Comparison of ENCODE assay signal across 7 cellular contexts in genomic region chr3:45689787-45690145, GRCh38. TPM values are rescaled to one million over a fixed set of nuclear protein-coding genes. Genes with fewer than 3 reads are reported as not detected.
DNase-seq lines count a peak whose midpoint lies in the region; ATAC-seq lines count a peak whose summit lies in the region.

No MANE protein-coding gene starts in this region.

- H3K27ac Mint-ChIP-seq in activated T-helper 1 cell treated with anti-CD3 and anti-CD28 coated beads, Interleukin-12 subunit alpha, Interleukin-12 subunit beta, Interleukin-2, Interleukin-4 antibody, amounts not matched to agents 30 ng/mL and 10 ng/mL and 1 ng/mL, durations not matched to agents 14 hours and 24 hours and 36 hours: peak overlapping the region; percentile 100
- H3K27ac Mint-ChIP-seq in stimulated activated naive B cell treated with anti-CD40 and anti-IgM and Interleukin-4, amounts not matched to agents 10 μg/mL and 1 μg/mL and 100 μg/mL, for 72 hours: peak overlapping the region; percentile 98

- no peaks in the 10 kb centered on the region for H3K27me3 ChIP-seq in iPS-18a (ENCODE audit: control insufficient read depth, insufficient read depth, low read length)

- H3K27ac ChIP-seq in iPS-18a (ENCODE audit: low read length): peak overlapping the region; percentile 62

- DNase-seq in HT-29 (ENCODE audit: low spot score) (peak; percentile 21), DMS 273 treated with DMSO at 0.1 percent for 48 hours (lab: John Stamatoyannopoulos, UW) (no peak), NCI-H187 treated with DMSO at 0.1 percent for 48 hours (lab: John Stamatoyannopoulos, UW) (no peak)
- DNase-seq in activated T-helper 1 cell treated with anti-CD3 and anti-CD28 coated beads, Interleukin-12 subunit alpha, Interleukin-12 subunit beta, Interleukin-2, Interleukin-4 antibody, amounts not matched to agents 30 ng/mL and 10 ng/mL and 1 ng/mL, durations not matched to agents 14 hours and 24 hours and 36 hours (ENCODE audit: low spot score): no peak
- no peak for DNase-seq in stimulated activated naive B cell treated with anti-CD40 and anti-IgM and Interleukin-4, amounts not matched to agents 10 μg/mL and 1 μg/mL and 100 μg/mL, for 72 hours
- no peak for DNase-seq in stimulated activated CD4-positive, alpha-beta T cell treated with anti-CD3 and anti-CD28 coated beads, Interleukin-4, amount 100 ng/mL, for 1 hour

- H3K36me3 ChIP-seq in iPS-18a (ENCODE audit: control insufficient read depth, low read depth, low read length): peaks cover 12% of the 10 kb centered on the region

- intact Hi-C loops in activated T-helper 1 cell treated with anti-CD3 and anti-CD28 coated beads, Interleukin-12 subunit alpha, Interleukin-12 subunit beta, Interleukin-2, Interleukin-4 antibody, amounts not matched to agents 30 ng/mL and 10 ng/mL and 1 ng/mL, durations not matched to agents 14 hours and 24 hours and 36 hours (cut with micrococcal nuclease): loop anchor here (1.0 to 10.0 kb wide), 10 partner anchors 12 to 1285 kb away; partner anchors contain the start of genes CCDC12, LARS2, LIMD1 and NBEAL2

- peak overlapping the region; percentile 96 for H3K4me3 ChIP-seq in iPS-18a (ENCODE audit: low read length)

- peaks cover 35% of the 10 kb centered on the region for H3K36me3 Mint-ChIP-seq in activated T-helper 1 cell treated with anti-CD3 and anti-CD28 coated beads, Interleukin-12 subunit alpha, Interleukin-12 subunit beta, Interleukin-2, Interleukin-4 antibody, amounts not matched to agents 30 ng/mL and 10 ng/mL and 1 ng/mL, durations not matched to agents 14 hours and 24 hours and 36 hours (ENCODE audit: low read depth)
- peaks cover 25 to 31% of the 10 kb centered on the region in 2 donors for H3K36me3 Mint-ChIP-seq in stimulated activated naive B cell treated with anti-CD40 and anti-IgM and Interleukin-4, amounts not matched to agents 10 μg/mL and 1 μg/mL and 100 μg/mL, for 72 hours

- peaks cover 4% of the 10 kb centered on the region for H3K27me3 Mint-ChIP-seq in activated T-helper 1 cell treated with anti-CD3 and anti-CD28 coated beads, Interleukin-12 subunit alpha, Interleukin-12 subunit beta, Interleukin-2, Interleukin-4 antibody, amounts not matched to agents 30 ng/mL and 10 ng/mL and 1 ng/mL, durations not matched to agents 14 hours and 24 hours and 36 hours (ENCODE audit: insufficient read depth)
- H3K27me3 Mint-ChIP-seq in stimulated activated naive B cell treated with anti-CD40 and anti-IgM and Interleukin-4, amounts not matched to agents 10 μg/mL and 1 μg/mL and 100 μg/mL, for 72 hours: peaks cover 5 to 6% of the 10 kb centered on the region in 2 donors

- H3K9me3 Mint-ChIP-seq in activated T-helper 1 cell treated with anti-CD3 and anti-CD28 coated beads, Interleukin-12 subunit alpha, Interleukin-12 subunit beta, Interleukin-2, Interleukin-4 antibody, amounts not matched to agents 30 ng/mL and 10 ng/mL and 1 ng/mL, durations not matched to agents 14 hours and 24 hours and 36 hours: no peaks in the 10 kb centered on the region
- H3K9me3 Mint-ChIP-seq in stimulated activated naive B cell treated with anti-CD40 and anti-IgM and Interleukin-4, amounts not matched to agents 10 μg/mL and 1 μg/mL and 100 μg/mL, for 72 hours: peaks cover 0 to 2% of the 10 kb centered on the region in 2 donors

- no peaks in the 10 kb centered on the region for H3K9me3 ChIP-seq in iPS-18a (ENCODE audit: control insufficient read depth, low read depth, low read length)

- H3K4me3 Mint-ChIP-seq in activated T-helper 1 cell treated with anti-CD3 and anti-CD28 coated beads, Interleukin-12 subunit alpha, Interleukin-12 subunit beta, Interleukin-2, Interleukin-4 antibody, amounts not matched to agents 30 ng/mL and 10 ng/mL and 1 ng/mL, durations not matched to agents 14 hours and 24 hours and 36 hours: peak overlapping the region; percentile 95
- H3K4me3 Mint-ChIP-seq in stimulated activated naive B cell treated with anti-CD40 and anti-IgM and Interleukin-4, amounts not matched to agents 10 μg/mL and 1 μg/mL and 100 μg/mL, for 72 hours: peak overlapping the region; percentile 82 to 87

- H3K9ac ChIP-seq in iPS-18a (ENCODE audit: low read length): peak overlapping the region; percentile 92

- no peak for ATAC-seq in stimulated activated naive B cell treated with anti-CD40 and anti-IgM and Interleukin-4, amounts not matched to agents 10 μg/mL and 1 μg/mL and 100 μg/mL, for 72 hours (replicated peaks)

- H3K4me1 ChIP-seq in iPS-18a (ENCODE audit: control insufficient read depth, low read depth, low read length): peaks cover 28% of the 10 kb centered on the region

- H3K4me1 Mint-ChIP-seq in activated T-helper 1 cell treated with anti-CD3 and anti-CD28 coated beads, Interleukin-12 subunit alpha, Interleukin-12 subunit beta, Interleukin-2, Interleukin-4 antibody, amounts not matched to agents 30 ng/mL and 10 ng/mL and 1 ng/mL, durations not matched to agents 14 hours and 24 hours and 36 hours (ENCODE audit: low read depth): peaks cover 61% of the 10 kb centered on the region
- peaks cover 39 to 54% of the 10 kb centered on the region in 2 donors for H3K4me1 Mint-ChIP-seq in stimulated activated naive B cell treated with anti-CD40 and anti-IgM and Interleukin-4, amounts not matched to agents 10 μg/mL and 1 μg/mL and 100 μg/mL, for 72 hours

RNA-seq across cellular contexts. Expression of gene SACM1L, which starts 0.6 kb away (rescaled TPM):
- total RNA-seq in HT-29 (2014; rRNA removed; shearing (Covaris generic)): 8.5 and 11.6 TPM in 2 replicates
- total RNA-seq in activated T-helper 1 cell treated with anti-CD3 and anti-CD28 coated beads, Interleukin-12 subunit alpha, Interleukin-12 subunit beta, Interleukin-2, Interleukin-4 antibody, amounts not matched to agents 30 ng/mL and 10 ng/mL and 1 ng/mL, durations not matched to agents 14 hours and 24 hours and 36 hours: 112 and 114 TPM in 2 replicates
